8 cellular contexts compared by ENCODE assay signal in genomic region chr19:57803265-57803593, GRCh38. TPM values are rescaled to one million over a fixed set of nuclear protein-coding genes. Genes with fewer than 3 reads are reported as not detected.
DNase-seq lines count a peak whose midpoint lies in the region; ATAC-seq, FAIRE-seq and TF ChIP-seq lines count a peak whose summit lies in the region.

No MANE protein-coding gene starts in this region.

- in situ Hi-C loops in ACHN (cut with HindIII; ENCODE audit: low pct_ligation_motif_present, low pct_unique_long_range_greater_than_20kb, low sequenced_read_pairs) = no loop called here
- in situ Hi-C loops in HAP-1 (cut with MboI; ENCODE audit: low sequenced_read_pairs) = no loop called here

- H3K4me3 Mint-ChIP-seq in endothelial cell (ENCODE audit: unreplicated experiment) = peak overlapping the region; percentile 87
- H3K4me3 Mint-ChIP-seq in naive thymus-derived CD8-positive, alpha-beta T cell = peak overlapping the region; percentile 74 to 94 (median 84)

- H3K9me3 Mint-ChIP-seq in endothelial cell (ENCODE audit: unreplicated experiment) = no peaks in the 10 kb centered on the region
- peaks cover 0 to 9% (median 0%) of the 10 kb centered on the region in 9 donors for H3K9me3 Mint-ChIP-seq in naive thymus-derived CD8-positive, alpha-beta T cell

- no peak for ATAC-seq in naive thymus-derived CD8-positive, alpha-beta T cell

- H3K27ac Mint-ChIP-seq in endothelial cell (ENCODE audit: unreplicated experiment) = peak overlapping the region; percentile 98
- peak overlapping the region; percentile 1 to 96 (median 82) for H3K27ac Mint-ChIP-seq in naive thymus-derived CD8-positive, alpha-beta T cell

- TF ChIP-seq CTCF in endothelial cell (IDR thresholded peaks at IDR 0.05; ENCODE audit: unreplicated experiment) (no peak), D721Med (IDR thresholded peaks at IDR 0.05; ENCODE audit: insufficient read depth, missing control alignments) (no peak)

- DNase-seq in ACHN (peak; percentile 45), MG63 (no peak), endothelial cell (ENCODE audit: low spot score) (no peak), nucleus accumbens (lab: John Stamatoyannopoulos, UW) (no peak), D721Med (ENCODE audit: insufficient read length, low spot score) (no peak), HAP-1 (ENCODE audit: low spot score in 2 of 2) (no peak), 8988T (no peak)
- no peak for DNase-seq in naive thymus-derived CD8-positive, alpha-beta T cell

- H3K36me3 Mint-ChIP-seq in endothelial cell (ENCODE audit: low read depth, unreplicated experiment) = peaks cover 21% of the 10 kb centered on the region
- H3K36me3 Mint-ChIP-seq in naive thymus-derived CD8-positive, alpha-beta T cell = peaks cover 0 to 52% (median 37%) of the 10 kb centered on the region in 3 donors

- H3K36me3 ChIP-seq in MG63 = peaks cover 40% of the 10 kb centered on the region
- peaks cover 1% of the 10 kb centered on the region for H3K36me3 ChIP-seq in HAP-1 (replicated peaks)

- no peak for FAIRE-seq in D721Med (lab: Jason Lieb, UNC)

- H3K9me3 ChIP-seq in MG63 (no peaks in the 10 kb centered on the region), HAP-1 (no peaks in the 10 kb centered on the region)

- POLR2A ChIA-PET in naive thymus-derived CD8-positive, alpha-beta T cell (lab: Charles Lee) = no interaction called here

- H3K27me3 ChIP-seq in MG63 (no peaks in the 10 kb centered on the region), HAP-1 (ENCODE audit: low read depth) (no peaks in the 10 kb centered on the region)

- H3K27me3 Mint-ChIP-seq in endothelial cell (ENCODE audit: unreplicated experiment) = peaks cover 6% of the 10 kb centered on the region
- H3K27me3 Mint-ChIP-seq in naive thymus-derived CD8-positive, alpha-beta T cell = no peaks in the 10 kb centered on the region

- H3K4me1 ChIP-seq in HAP-1 = 0 out of 2 replicates have a peak, but pooled peaks cover 4% of the 10 kb centered on the region

- H3K4me3 ChIP-seq in MG63 (peak overlapping the region; percentile 44), HAP-1 (no peak overlapping the region)

- peaks cover 62% of the 10 kb centered on the region for H3K4me1 Mint-ChIP-seq in endothelial cell (ENCODE audit: unreplicated experiment)
- H3K4me1 Mint-ChIP-seq in naive thymus-derived CD8-positive, alpha-beta T cell = peaks cover 15 to 41% (median 34%) of the 10 kb centered on the region in 4 donors

RNA-seq across cellular contexts. Expression of gene ZNF552, which starts 11.5 kb away (rescaled TPM):
- 2.6 and 4.2 TPM in 2 replicates for total RNA-seq in MG63 (2014; rRNA removed; shearing (Covaris generic); ENCODE audit: low replicate concordance)
- 7.0 TPM for total RNA-seq in endothelial cell (ENCODE audit: unreplicated experiment)
- total RNA-seq in naive thymus-derived CD8-positive, alpha-beta T cell = 10 to 100 TPM; 17.3 to 21.8 TPM
- 10 to 100 TPM in 1 of 3 donors, 1 to 10 TPM in 2; 6.4 to 12.4 (median 7.4) TPM for polyA plus RNA-seq in naive thymus-derived CD8-positive, alpha-beta T cell

RNA-seq across cellular contexts. Expression of gene ZNF587B, which starts 26.9 kb away (rescaled TPM):
- total RNA-seq in MG63 (2014; rRNA removed; shearing (Covaris generic); ENCODE audit: low replicate concordance) = 4.6 and 7.6 TPM in 2 replicates
- total RNA-seq in endothelial cell (ENCODE audit: unreplicated experiment) = 24.5 TPM
- 10 to 100 TPM; 29.1 to 29.9 TPM for total RNA-seq in naive thymus-derived CD8-positive, alpha-beta T cell
- polyA plus RNA-seq in naive thymus-derived CD8-positive, alpha-beta T cell = 1 to 10 TPM in 1 of 3 donors, under 1 TPM in 2; 0.27 to 1.3 (median 0.76) TPM

RNA-seq across cellular contexts. Expression of gene ZNF586, which starts 33.8 kb away (rescaled TPM):
- 3.3 and 5.7 TPM in 2 replicates for total RNA-seq in MG63 (2014; rRNA removed; shearing (Covaris generic); ENCODE audit: low replicate concordance)
- 19.6 TPM for total RNA-seq in endothelial cell (ENCODE audit: unreplicated experiment)
- 10 to 100 TPM; 46.6 to 46.9 TPM for total RNA-seq in naive thymus-derived CD8-positive, alpha-beta T cell
- 10 to 100 TPM; 17.7 to 21.5 (median 20.3) TPM for polyA plus RNA-seq in naive thymus-derived CD8-positive, alpha-beta T cell

RNA-seq across cellular contexts. Expression of gene ZNF587, which starts 46.4 kb away (rescaled TPM):
- total RNA-seq in MG63 (2014; rRNA removed; shearing (Covaris generic); ENCODE audit: low replicate concordance) = 7.6 and 8.9 TPM in 2 replicates
- 36.8 TPM for total RNA-seq in endothelial cell (ENCODE audit: unreplicated experiment)
- total RNA-seq in naive thymus-derived CD8-positive, alpha-beta T cell = 10 to 100 TPM; 61.9 to 69.2 TPM
- 1 to 10 TPM; 1.3 to 7.4 (median 4.7) TPM for polyA plus RNA-seq in naive thymus-derived CD8-positive, alpha-beta T cell

RNA-seq across cellular contexts. Expression of gene ZNF776, which starts 56.6 kb away (rescaled TPM):
- total RNA-seq in MG63 (2014; rRNA removed; shearing (Covaris generic); ENCODE audit: low replicate concordance) = 7.7 and 10.0 TPM in 2 replicates
- 22.6 TPM for total RNA-seq in endothelial cell (ENCODE audit: unreplicated experiment)
- total RNA-seq in naive thymus-derived CD8-positive, alpha-beta T cell = 10 to 100 TPM; 42.9 to 52.0 TPM
- polyA plus RNA-seq in naive thymus-derived CD8-positive, alpha-beta T cell = 10 to 100 TPM in 1 of 3 donors, 1 to 10 TPM in 2; 8.2 to 11.9 (median 8.4) TPM
